8 cellular contexts compared by ENCODE assay signal in the genomic region with DNA sequence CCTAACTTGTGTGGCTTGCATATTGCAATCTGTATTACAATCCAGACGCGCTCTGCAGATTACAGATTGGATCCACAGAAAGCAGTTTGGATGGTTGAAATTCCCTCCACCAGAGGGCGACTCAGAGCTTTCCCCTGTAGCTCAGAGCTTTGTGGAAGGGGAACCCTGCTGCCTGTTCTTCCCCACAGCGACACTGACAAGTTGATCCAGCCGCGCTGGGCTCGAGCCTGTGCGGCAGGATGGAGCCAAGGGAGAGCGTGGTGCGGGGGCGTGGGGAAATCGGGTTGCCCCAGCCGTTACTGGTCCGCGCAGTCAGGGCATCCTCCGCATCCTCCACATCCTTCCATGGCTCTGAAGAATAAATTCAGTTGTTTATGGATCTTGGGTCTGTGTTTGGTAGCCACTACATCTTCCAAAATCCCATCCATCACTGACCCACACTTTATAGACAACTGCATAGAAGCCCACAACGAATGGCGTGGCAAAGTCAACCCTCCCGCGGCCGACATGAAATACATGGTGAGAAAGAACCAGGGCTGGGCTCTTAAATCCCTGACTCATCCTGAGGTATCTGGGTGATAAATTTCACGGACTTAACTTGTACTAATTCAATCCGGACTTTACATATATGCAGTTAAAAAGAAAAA. TPM values are rescaled to one million over a fixed set of nuclear protein-coding genes. Genes with fewer than 3 reads are reported as not detected.
DNase-seq lines count a peak whose midpoint lies in the region; ATAC-seq and TF ChIP-seq lines count a peak whose summit lies in the region.

A gene with protein sequence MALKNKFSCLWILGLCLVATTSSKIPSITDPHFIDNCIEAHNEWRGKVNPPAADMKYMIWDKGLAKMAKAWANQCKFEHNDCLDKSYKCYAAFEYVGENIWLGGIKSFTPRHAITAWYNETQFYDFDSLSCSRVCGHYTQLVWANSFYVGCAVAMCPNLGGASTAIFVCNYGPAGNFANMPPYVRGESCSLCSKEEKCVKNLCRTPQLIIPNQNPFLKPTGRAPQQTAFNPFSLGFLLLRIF (plus strand): TSS at position 287 of the 647 bp plus-strand sequence. CDS start 59 bp downstream, at position 346.

- H3K36me3 Mint-ChIP-seq in CD14-positive monocyte: no peaks in the 10 kb centered on the region

- no peak within 1 kb of the TSS for H3K9ac ChIP-seq in muscle layer of colon (ENCODE audit: low read length)

- H3K27me3 ChIP-seq in esophagus (ENCODE audit: control insufficient read depth in 1 of 2, insufficient read depth in 2 of 2, low read length in 2 of 2) (no peaks in the 10 kb centered on the region), muscle layer of colon (ENCODE audit: control insufficient read depth in 1 of 2, insufficient read depth in 2 of 2, low read length in 2 of 2) (no peaks in the 10 kb centered on the region)

- peaks cover 4 to 14% (median 9%) of the 10 kb centered on the region in 3 donors for H3K27me3 Mint-ChIP-seq in CD14-positive monocyte (ENCODE audit: low read depth in 3 of 3)

- H3K4me1 ChIP-seq in esophagus (ENCODE audit: control insufficient read depth in 2 of 2, insufficient read depth in 2 of 2, low read length in 1 of 2) (peaks cover 0 to 1% of the 10 kb centered on the region in 2 donors), muscle layer of colon (ENCODE audit: insufficient read depth, low read length) (no peaks in the 10 kb centered on the region)

- peaks cover 18% of the 10 kb centered on the region for H3K4me1 Mint-ChIP-seq in CD14-positive monocyte

- H3K4me3 ChIP-seq in esophagus (ENCODE audit: low read depth in 1 of 2, low read length in 2 of 2): peak within 1 kb of the TSS; percentile 45 to 49
- H3K4me3 ChIP-seq in muscle layer of colon (ENCODE audit: low read depth in 1 of 2, low read length in 2 of 2): peak within 1 kb of the TSS; percentile 29 to 53

- H3K9me3 Mint-ChIP-seq in CD14-positive monocyte: peaks cover 0 to 2% (median 0%) of the 10 kb centered on the region in 7 donors

- intact Hi-C loops in CD14-positive monocyte (cut with micrococcal nuclease): loop anchor here (10.0 kb wide), 2 partner anchors 70 to 150 kb away; a partner anchor contains a TSS

- 4 to 7% methylated on average over 23 of the region's 23 CpGs for WGBS in esophagus, 2 donors

- H3K4me3 Mint-ChIP-seq in CD14-positive monocyte: peak within 1 kb of the TSS; percentile 71 to 90

- peak; percentile 76 for DNase-seq in CD14-positive monocyte (ENCODE audit: low spot score)
- peak; percentile 76 for DNase-seq in NOMO-1 treated with DMSO at 0.1 percent for 48 hours (lab: John Stamatoyannopoulos, UW; ENCODE audit: unreplicated experiment)
- DNase-seq in activated T-cell treated with anti-CD3 and anti-CD28 coated beads for 24 hours (ENCODE audit: low read depth): peak; percentile 79
- DNase-seq in stimulated activated CD8-positive, alpha-beta memory T cell treated with anti-CD3 and anti-CD28 coated beads, Interleukin-4, amount 100 ng/mL, for 48 hours: peak; percentile 91

- no peak within 1 kb of the TSS for H3K27ac ChIP-seq in esophagus (ENCODE audit: low read depth in 2 of 2, low read length in 1 of 2)
- H3K27ac ChIP-seq in muscle layer of colon (ENCODE audit: low read depth, low read length): no peak within 1 kb of the TSS

- ATAC-seq in GM19043 (IDR thresholded peaks at IDR 0.05; ENCODE audit: low read depth, unreplicated experiment) (peak; percentile 63), HG03342 (IDR thresholded peaks at IDR 0.05; ENCODE audit: unreplicated experiment) (peak; percentile 62)

- TF ChIP-seq CTCF in CD14-positive monocyte (IDR thresholded peaks at IDR 0.05): peak; percentile 89

- no peaks in the 10 kb centered on the region for H3K36me3 ChIP-seq in esophagus (ENCODE audit: control insufficient read depth in 2 of 2, insufficient read depth in 2 of 2, low read length in 1 of 2)
- no peaks in the 10 kb centered on the region for H3K36me3 ChIP-seq in muscle layer of colon (ENCODE audit: insufficient read depth, low read length)

- H3K27ac Mint-ChIP-seq in CD14-positive monocyte: peak within 1 kb of the TSS in 1 of 7 donors; percentile 72

- H3K9me3 ChIP-seq in esophagus (ENCODE audit: control insufficient read depth in 2 of 2, insufficient read depth in 1 of 2, low read depth in 1 of 2, low read length in 1 of 2) (no peaks in the 10 kb centered on the region), muscle layer of colon (ENCODE audit: low read length) (no peaks in the 10 kb centered on the region)

RNA-seq across cellular contexts. Expression of the gene that starts here (rescaled TPM):
- not detected for polyA plus RNA-seq in CD14-positive monocyte
- not detected for polyA plus RNA-seq in esophagus

Comparison
In these comparisons a context has a peak if more than half of its experiments do, and no peak if none do; other contexts are left out.
1. Peak in DNase-seq in CD14-positive monocyte; RNA of the gene not detected or under 1 TPM.